ENCODE assay signal across 1 cellular context in the genomic region with DNA sequence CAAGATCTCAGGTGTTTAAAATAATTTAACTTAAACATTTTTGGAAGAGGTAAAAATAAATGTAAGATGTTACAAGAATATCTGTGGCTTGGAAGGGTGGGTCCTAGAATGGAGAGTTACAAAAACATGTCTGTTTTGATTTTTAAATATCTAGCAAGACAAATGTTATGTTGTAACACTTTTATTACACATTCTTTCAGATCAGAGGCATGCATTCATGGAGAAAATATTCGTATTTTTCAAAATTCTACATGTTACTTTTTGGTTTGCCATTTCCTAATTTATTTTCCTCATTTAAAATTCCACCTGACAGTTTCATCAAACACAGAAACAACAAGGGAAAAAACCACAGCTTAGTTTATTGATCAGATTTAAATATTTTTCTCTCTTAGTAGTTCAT.
TF ChIP-seq lines count a peak whose summit lies in the region.

No MANE protein-coding gene starts in this region.

TF ChIP-seq in endothelial cell of umbilical vein, 7 proteins besides CTCF, POLR2A, EP300 and RAD21 (continued from another document):
- TF ChIP-seq, protein P1, sequence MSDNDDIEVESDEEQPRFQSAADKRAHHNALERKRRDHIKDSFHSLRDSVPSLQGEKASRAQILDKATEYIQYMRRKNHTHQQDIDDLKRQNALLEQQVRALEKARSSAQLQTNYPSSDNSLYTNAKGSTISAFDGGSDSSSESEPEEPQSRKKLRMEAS (IDR thresholded peaks at IDR 0.05; ENCODE audit: insufficient read depth, insufficient read length): no peak
- no peak for TF ChIP-seq MYC (IDR thresholded peaks at IDR 0.05; ENCODE audit: low read depth, low read length)
- no peak for TF ChIP-seq EZH2 (IDR thresholded peaks at IDR 0.05; ENCODE audit: borderline replicate concordance, low read depth, low read length, severe bottlenecking)
- TF ChIP-seq GATA2 (IDR thresholded peaks at IDR 0.05; ENCODE audit: insufficient read depth, insufficient read length, low read depth, low read length): no peak
TF ChIP-seq in endothelial cell of umbilical vein: peak in this region for 0.
